Comparison of ENCODE assay signal across 13 cellular contexts in genomic region chr11:118175600-118176399, GRCh38. TPM values are rescaled to one million over a fixed set of nuclear protein-coding genes. Genes with fewer than 3 reads are reported as not detected.
DNase-seq lines count a peak whose midpoint lies in the region; ATAC-seq and TF ChIP-seq lines count a peak whose summit lies in the region.
"Had no signal": no experiment of that assay in that cellular context is flagged by ENCODE, and none has a peak within 500 bp of the region (broad histone marks: within the 10 kb centered on the region; RNA-seq: fewer than 3 reads in every experiment).

No MANE protein-coding gene starts in this region.

- no peak for ATAC-seq in GM18511 (IDR thresholded peaks at IDR 0.05; ENCODE audit: unreplicated experiment)
- ATAC-seq: stimulated activated naive CD8-positive, alpha-beta T cell treated with anti-CD3 and anti-CD28 coated beads, Interleukin-15, Interleukin-2, amounts not matched to agents 100 U/mL and 50 U/mL, for 24 hours had no signal

- H3K36me3 ChIP-seq in muscle layer of colon (ENCODE audit: insufficient read depth, low read length) (no peaks in the 10 kb centered on the region), urinary bladder (ENCODE audit: insufficient read depth) (no peaks in the 10 kb centered on the region)

- H3K4me1 ChIP-seq in muscle layer of colon (ENCODE audit: insufficient read depth, low read length) = peaks cover 38% of the 10 kb centered on the region
- no peaks in the 10 kb centered on the region for H3K4me1 ChIP-seq in urinary bladder (ENCODE audit: insufficient read depth)

- H3K27me3 ChIP-seq in muscle layer of colon (ENCODE audit: control insufficient read depth in 1 of 2, insufficient read depth in 2 of 2, low read length in 2 of 2) = no peaks in the 10 kb centered on the region

- DNase-seq in NCI-H82 (lab: John Stamatoyannopoulos, UW) (peak; percentile 11), NCI-H82 treated with DMSO at 0.1 percent for 48 hours (lab: John Stamatoyannopoulos, UW; ENCODE audit: unreplicated experiment) (no peak), glutamatergic neuron (no peak), ACHN (no peak), HT-29 (ENCODE audit: low spot score) (no peak)
- DNase-seq: 8988T; activated T-cell treated with anti-CD3 and anti-CD28 coated beads for 4 hours; stimulated activated naive CD8-positive, alpha-beta T cell treated with anti-CD3 and anti-CD28 coated beads, Interleukin-15, Interleukin-2, amounts not matched to agents 100 U/mL and 50 U/mL, for 24 hours had no signal

- no peaks in the 10 kb centered on the region for H3K9me3 ChIP-seq in muscle layer of colon (ENCODE audit: low read length)

- H3K9ac ChIP-seq in muscle layer of colon (ENCODE audit: low read length) = peak overlapping the region; percentile 57

- WGBS in urinary bladder = 52% methylated on average over 14 of the region's 14 CpGs

- in situ Hi-C loops in ACHN (cut with HindIII; ENCODE audit: low pct_ligation_motif_present, low pct_unique_long_range_greater_than_20kb, low sequenced_read_pairs) = no loop called here

- H3K27ac ChIP-seq in muscle layer of colon (ENCODE audit: low read depth, low read length) (peak overlapping the region; percentile 51), urinary bladder (ENCODE audit: low read depth) (no peak overlapping the region)

- H3K4me3 ChIP-seq in muscle layer of colon (ENCODE audit: low read depth in 1 of 2, low read length in 2 of 2) (peak overlapping the region; percentile 24 to 87), urinary bladder (ENCODE audit: low read depth, low read length) (peak overlapping the region; percentile 16)

- no peaks in the 10 kb centered on the region for H3K36me3 Mint-ChIP-seq in glutamatergic neuron (ENCODE audit: unreplicated experiment)

- H3K4me1 Mint-ChIP-seq in glutamatergic neuron (ENCODE audit: low read depth, unreplicated experiment) = peaks cover 22% of the 10 kb centered on the region

- peaks cover 10% of the 10 kb centered on the region for H3K27me3 Mint-ChIP-seq in glutamatergic neuron (ENCODE audit: unreplicated experiment)

- TF ChIP-seq CTCF in glutamatergic neuron (IDR thresholded peaks at IDR 0.05; ENCODE audit: partially characterized antibody, unreplicated experiment) = no peak

- H3K9me3 Mint-ChIP-seq in glutamatergic neuron (ENCODE audit: unreplicated experiment) = peaks cover 8% of the 10 kb centered on the region
- H3K9me3 Mint-ChIP-seq: T-helper 1 cell treated with Interleukin-12 subunit alpha and Interleukin-12 subunit beta and Interleukin-4 antibody, amounts not matched to agents 30 μg/mL and 1 μg/mL, for 36 hours had no signal

- H3K4me3 Mint-ChIP-seq in glutamatergic neuron (ENCODE audit: unreplicated experiment) = peak overlapping the region; percentile 84
- H3K4me3 Mint-ChIP-seq: T-helper 1 cell treated with Interleukin-12 subunit alpha and Interleukin-12 subunit beta and Interleukin-4 antibody, amounts not matched to agents 30 μg/mL and 1 μg/mL, for 36 hours had no signal

- H3K27ac Mint-ChIP-seq in glutamatergic neuron (ENCODE audit: unreplicated experiment) = no peak overlapping the region
- H3K27ac Mint-ChIP-seq: T-helper 1 cell treated with Interleukin-12 subunit alpha and Interleukin-12 subunit beta and Interleukin-4 antibody, amounts not matched to agents 30 μg/mL and 1 μg/mL, for 36 hours had no signal

RNA-seq across cellular contexts. Expression of gene SCN2B, which starts 0.6 kb away (rescaled TPM):
- total RNA-seq in glutamatergic neuron (ENCODE audit: unreplicated experiment) (0.39 TPM), urinary bladder (2.7 TPM)
- 0.79 TPM for polyA plus RNA-seq in urinary bladder
- not detected in 2 replicates for total RNA-seq in HT-29 (2014; rRNA removed; shearing (Covaris generic))
- total RNA-seq: HT1080 had no signal

RNA-seq across cellular contexts. Expression of gene SCN4B, which starts 23.2 kb away (rescaled TPM):
- total RNA-seq in glutamatergic neuron (ENCODE audit: unreplicated experiment) = 2.9 TPM
- total RNA-seq in urinary bladder = 4.8 TPM
- polyA plus RNA-seq in urinary bladder = 5.5 TPM
- total RNA-seq in HT-29 (2014; rRNA removed; shearing (Covaris generic)) = not detected in 2 replicates
- total RNA-seq: HT1080 had no signal

RNA-seq across cellular contexts. Expression of gene JAML, which starts 49.0 kb away (rescaled TPM):
- total RNA-seq in glutamatergic neuron (ENCODE audit: unreplicated experiment) (not detected), urinary bladder (6.5 TPM)
- polyA plus RNA-seq in urinary bladder = 6.0 TPM
- 0.10 TPM in 1 of 2 replicates, not detected in the other for total RNA-seq in HT-29 (2014; rRNA removed; shearing (Covaris generic))
- total RNA-seq: HT1080 had no signal
